6 cellular contexts compared by ENCODE assay signal in the genomic region with DNA sequence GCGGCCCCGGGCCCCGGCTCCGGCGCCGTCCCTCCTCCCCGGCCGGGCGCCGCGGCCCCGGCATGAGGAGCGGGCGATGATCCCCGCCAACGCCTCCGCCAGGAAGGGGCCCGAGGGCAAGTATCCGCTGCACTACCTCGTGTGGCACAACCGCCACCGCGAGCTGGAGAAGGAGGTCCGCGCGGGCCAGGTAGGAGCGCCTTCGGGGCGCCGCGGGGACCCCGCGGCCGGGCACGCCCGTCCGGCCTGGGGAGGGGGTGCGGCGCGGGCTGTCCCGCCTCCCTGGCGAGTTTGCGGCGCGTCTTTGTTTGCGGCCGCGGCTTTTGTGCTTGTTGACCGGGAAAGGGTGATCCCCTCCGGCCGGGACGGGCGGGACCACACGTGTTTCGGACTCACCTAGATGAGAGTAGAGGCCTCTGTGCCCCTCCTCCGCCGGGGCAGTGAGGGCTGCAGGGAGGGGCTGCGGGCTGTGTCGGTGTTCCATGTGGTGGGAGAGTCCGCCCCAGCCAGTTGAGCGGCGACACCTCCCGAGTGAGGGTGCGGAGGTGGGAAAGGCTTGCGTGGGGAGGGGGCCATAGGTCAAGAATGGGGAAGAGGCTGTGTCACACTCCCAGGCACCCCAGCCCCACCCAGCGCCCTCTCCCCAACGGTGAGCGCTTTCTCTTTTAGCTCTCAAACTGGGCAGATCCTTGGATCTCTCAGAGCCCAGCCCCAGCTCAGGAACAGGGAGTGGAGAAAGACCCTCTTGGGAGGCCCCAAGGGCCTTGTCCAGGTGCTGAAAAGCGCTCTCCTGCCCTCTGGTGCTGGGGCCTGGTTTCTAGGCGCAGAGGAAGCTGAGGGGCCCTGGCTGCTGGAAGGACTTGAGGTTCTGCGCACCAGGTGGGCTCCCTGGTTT. TPM values are rescaled to one million over a fixed set of nuclear protein-coding genes. Genes with fewer than 3 reads are reported as not detected.
DNase-seq lines count a peak whose midpoint lies in the region; ATAC-seq and TF ChIP-seq lines count a peak whose summit lies in the region.

No MANE protein-coding gene starts in this region.

- ATAC-seq in GM21528 (IDR thresholded peaks at IDR 0.05; ENCODE audit: low FRiP score, unreplicated experiment) = no peak

- H3K36me3 Mint-ChIP-seq in osteocyte (ENCODE audit: unreplicated experiment) = no peaks in the 10 kb centered on the region

- no peaks in the 10 kb centered on the region for H3K27me3 Mint-ChIP-seq in osteocyte (ENCODE audit: unreplicated experiment)

- POLR2A ChIA-PET in HEK293T (lab: Yijun Ruan, JAX) = interaction anchor here (0.9 to 3.0 kb wide), 7 partner anchors 12 to 224 kb away, joined by 3 to 32 read pairs (median 12); a partner anchor contains a TSS

- peaks cover 71% of the 10 kb centered on the region for H3K4me1 Mint-ChIP-seq in osteocyte (ENCODE audit: unreplicated experiment)

- CTCF ChIA-PET in HEK293T (lab: Yijun Ruan, JAX) = interaction anchor here (0.6 to 3.0 kb wide), 9 partner anchors 13 to 374 kb away, joined by 3 to 26 read pairs (median 4); a partner anchor contains a TSS

- peak overlapping the region; percentile 18 for H3K27ac Mint-ChIP-seq in osteocyte (ENCODE audit: unreplicated experiment)

- peak; percentile 27 for TF ChIP-seq CTCF in osteocyte (IDR thresholded peaks at IDR 0.05)

- DNase-seq in D341Med (ENCODE audit: low spot score) (peak; percentile 77), NAMALWA (ENCODE audit: low spot score) (peak; percentile 62), cerebellar cortex (ENCODE audit: low spot score) (peak; percentile 54), osteocyte (ENCODE audit: extremely low spot score, unreplicated experiment) (no peak), HEK293T (ENCODE audit: extremely low spot score) (no peak)

- H3K4me3 Mint-ChIP-seq in osteocyte (ENCODE audit: unreplicated experiment) = peak overlapping the region; percentile 73

- no peaks in the 10 kb centered on the region for H3K9me3 Mint-ChIP-seq in osteocyte (ENCODE audit: unreplicated experiment)

TF ChIP-seq in HEK293T, 16 proteins besides CTCF, POLR2A, EP300 and RAD21:
- TF ChIP-seq ZNF384 (IDR thresholded peaks at IDR 0.05) (no peak), ARNT (IDR thresholded peaks at IDR 0.05) (no peak), FOXK2 (IDR thresholded peaks at IDR 0.05) (no peak), NFRKB (IDR thresholded peaks at IDR 0.05) (no peak), CTBP1 (IDR thresholded peaks at IDR 0.05; ENCODE audit: borderline replicate concordance) (no peak), FOXA1 (IDR thresholded peaks at IDR 0.05) (no peak), LEF1 (IDR thresholded peaks at IDR 0.05; ENCODE audit: borderline replicate concordance) (no peak), SUZ12 (IDR thresholded peaks at IDR 0.05) (no peak), L3MBTL2 (conservative IDR thresholded peaks at IDR 0.05) (no peak), BHLHE40 (IDR thresholded peaks at IDR 0.05; ENCODE audit: borderline replicate concordance) (no peak), FOXM1 (IDR thresholded peaks at IDR 0.05; ENCODE audit: borderline replicate concordance) (no peak), SP1 (IDR thresholded peaks at IDR 0.05) (no peak), TARDBP (IDR thresholded peaks at IDR 0.05) (no peak), HDGF (IDR thresholded peaks at IDR 0.05; ENCODE audit: borderline replicate concordance) (no peak)
- TF ChIP-seq, protein P1, sequence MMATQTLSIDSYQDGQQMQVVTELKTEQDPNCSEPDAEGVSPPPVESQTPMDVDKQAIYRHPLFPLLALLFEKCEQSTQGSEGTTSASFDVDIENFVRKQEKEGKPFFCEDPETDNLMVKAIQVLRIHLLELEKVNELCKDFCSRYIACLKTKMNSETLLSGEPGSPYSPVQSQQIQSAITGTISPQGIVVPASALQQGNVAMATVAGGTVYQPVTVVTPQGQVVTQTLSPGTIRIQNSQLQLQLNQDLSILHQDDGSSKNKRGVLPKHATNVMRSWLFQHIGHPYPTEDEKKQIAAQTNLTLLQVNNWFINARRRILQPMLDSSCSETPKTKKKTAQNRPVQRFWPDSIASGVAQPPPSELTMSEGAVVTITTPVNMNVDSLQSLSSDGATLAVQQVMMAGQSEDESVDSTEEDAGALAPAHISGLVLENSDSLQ (IDR thresholded peaks at IDR 0.05) = no peak

RNA-seq across cellular contexts. Expression of a gene that starts 0.9 kb away (rescaled TPM):
- 33.1 and 36.1 TPM in 2 replicates for total RNA-seq in osteocyte

RNA-seq across cellular contexts. Expression of a gene that starts 4.3 kb away (rescaled TPM):
- total RNA-seq in osteocyte = 48.2 and 50.7 TPM in 2 replicates

RNA-seq across cellular contexts. Expression of a gene that starts 25.3 kb away (rescaled TPM):
- 42.0 and 43.1 TPM in 2 replicates for total RNA-seq in osteocyte

RNA-seq across cellular contexts. Expression of a gene that starts 27.0 kb away (rescaled TPM):
- total RNA-seq in osteocyte = 11.7 and 12.8 TPM in 2 replicates

RNA-seq across cellular contexts. Expression of a gene that starts 28.9 kb away (rescaled TPM):
- 4.8 and 7.1 TPM in 2 replicates for total RNA-seq in osteocyte

Comparison
In these comparisons a context has a peak if more than half of its experiments do, and no peak if none do; other contexts are left out.
1. DNase-seq: peak in D341Med (single experiment), NAMALWA (single experiment) and cerebellar cortex (single experiment); none in osteocyte (single experiment) and HEK293T (single experiment).